ENCODE assay signal across 8 cellular contexts in the genomic region with DNA sequence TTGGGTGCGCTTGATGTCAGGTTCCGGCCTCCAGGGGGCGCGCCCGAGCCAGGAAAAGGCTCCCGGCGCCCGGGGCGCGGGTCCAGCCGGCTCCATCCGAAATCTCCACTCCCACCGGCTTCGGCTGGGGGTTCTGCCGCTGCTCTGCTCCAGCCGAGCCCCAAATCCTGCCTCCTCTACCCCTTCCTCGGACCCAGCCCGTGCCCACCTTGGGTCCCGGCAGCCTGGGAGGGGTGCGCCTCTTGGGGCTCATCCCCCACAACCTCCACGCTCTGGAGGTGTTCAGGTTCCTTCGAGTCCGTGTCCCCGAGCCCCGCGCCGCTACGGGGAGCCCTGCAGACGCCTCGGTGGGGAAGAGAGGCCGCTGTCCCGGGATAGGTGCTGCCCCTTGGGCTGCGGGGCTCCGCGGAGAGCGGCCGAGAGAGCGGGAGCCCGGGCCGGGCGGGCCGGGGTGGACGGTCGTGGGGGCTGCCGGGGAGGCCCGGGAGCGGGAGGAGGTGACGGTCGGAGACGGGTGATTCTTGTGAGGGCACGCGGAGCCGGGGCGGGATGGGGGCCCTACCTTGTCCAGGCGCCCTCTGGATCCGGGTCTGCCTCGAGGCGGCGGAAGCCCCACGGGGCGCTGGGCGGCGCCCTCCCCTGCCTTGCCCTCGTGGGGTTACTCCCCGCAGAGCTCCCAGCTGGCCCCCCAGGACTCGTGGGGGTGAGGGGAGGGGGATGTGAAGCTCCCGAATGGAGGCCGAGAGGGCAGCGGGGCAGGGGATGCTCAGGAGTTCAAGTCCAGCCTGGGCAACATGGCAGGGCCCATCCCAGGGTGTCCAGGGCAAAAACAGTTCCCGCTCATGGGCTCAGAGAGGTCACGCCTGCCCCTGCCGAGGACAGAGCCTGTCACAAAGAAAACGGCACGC. TPM values are rescaled to one million over a fixed set of nuclear protein-coding genes. Genes with fewer than 3 reads are reported as not detected.
DNase-seq lines count a peak whose midpoint lies in the region; ATAC-seq and FAIRE-seq lines count a peak whose summit lies in the region.

No MANE protein-coding gene starts in this region.

- H2AFZ ChIP-seq in neuron (ENCODE audit: low read depth, low read length) = peak overlapping the region; percentile 93

- H3K27me3 ChIP-seq in neuron (ENCODE audit: insufficient read depth, low read length) (peaks cover 14% of the 10 kb centered on the region), subcutaneous abdominal adipose tissue (ENCODE audit: control insufficient read depth in 5 of 5, insufficient read depth in 4 of 5, low read length in 5 of 5) (no peaks in the 10 kb centered on the region)

- H3K4me1 ChIP-seq in neuron (ENCODE audit: insufficient read depth, low read length) (no peaks in the 10 kb centered on the region), subcutaneous abdominal adipose tissue (ENCODE audit: control insufficient read depth in 5 of 5, insufficient read depth in 5 of 5, low read length in 5 of 5) (peaks cover 0 to 10% (median 7%) of the 10 kb centered on the region in 5 donors)

- DNase-seq in DMS114 treated with DMSO at 0.1 percent for 48 hours (lab: John Stamatoyannopoulos, UW; ENCODE audit: unreplicated experiment) (peak; percentile 35), RKO (ENCODE audit: low spot score) (peak; percentile 61), frontal cortex (ENCODE audit: low spot score in 2 of 2) (peak; percentile 76 to 86)
- DNase-seq in activated T-helper 9 cell treated with anti-CD3 and anti-CD28 coated beads, Interleukin-2, amount 50 U/mL, for 16 hours (ENCODE audit: low read depth) = peak; percentile 71

- ATAC-seq in HG02970 (IDR thresholded peaks at IDR 0.05; ENCODE audit: low FRiP score, unreplicated experiment) (peak; percentile 42), GM18858 (IDR thresholded peaks at IDR 0.05; ENCODE audit: unreplicated experiment) (no peak)

- no peak for FAIRE-seq in frontal cortex (lab: Jason Lieb, UNC)

- H3K36me3 ChIP-seq in neuron (ENCODE audit: insufficient read depth, low read length) (no peaks in the 10 kb centered on the region), subcutaneous abdominal adipose tissue (ENCODE audit: control insufficient read depth in 5 of 5, insufficient read depth in 5 of 5, low read length in 5 of 5) (no peaks in the 10 kb centered on the region)

- H3K9ac ChIP-seq in subcutaneous abdominal adipose tissue (ENCODE audit: low read length in 5 of 5) = peak overlapping the region in 3 of 5 donors; percentile 16 to 56 (median 33)

- no peaks in the 10 kb centered on the region for H3K9me3 ChIP-seq in neuron (ENCODE audit: low read length)
- no peaks in the 10 kb centered on the region for H3K9me3 ChIP-seq in subcutaneous abdominal adipose tissue (ENCODE audit: control insufficient read depth in 5 of 5, low read length in 5 of 5)

- H3K27ac ChIP-seq in subcutaneous abdominal adipose tissue (ENCODE audit: low read depth, low read length) = no peak overlapping the region

- peak overlapping the region; percentile 43 for H3K4me3 ChIP-seq in neuron (ENCODE audit: low read length)
- peak overlapping the region in 4 of 5 donors; percentile 59 to 67 (median 62) for H3K4me3 ChIP-seq in subcutaneous abdominal adipose tissue (ENCODE audit: low read depth in 1 of 5, low read length in 5 of 5)

RNA-seq across cellular contexts. Expression of gene CYB5R3, which starts 13.2 kb away (rescaled TPM):
- total RNA-seq in frontal cortex = 11.8 TPM

RNA-seq across cellular contexts. Expression of gene ATP5MGL, which starts 22.0 kb away (rescaled TPM):
- 0.82 TPM for total RNA-seq in frontal cortex

RNA-seq across cellular contexts. Expression of gene POLDIP3, which starts 47.7 kb away (rescaled TPM):
- 28.5 TPM for total RNA-seq in frontal cortex

RNA-seq across cellular contexts. Expression of gene A4GALT, which starts 58.3 kb away (rescaled TPM):
- total RNA-seq in frontal cortex = 0.41 TPM
